In the genomic region with DNA sequence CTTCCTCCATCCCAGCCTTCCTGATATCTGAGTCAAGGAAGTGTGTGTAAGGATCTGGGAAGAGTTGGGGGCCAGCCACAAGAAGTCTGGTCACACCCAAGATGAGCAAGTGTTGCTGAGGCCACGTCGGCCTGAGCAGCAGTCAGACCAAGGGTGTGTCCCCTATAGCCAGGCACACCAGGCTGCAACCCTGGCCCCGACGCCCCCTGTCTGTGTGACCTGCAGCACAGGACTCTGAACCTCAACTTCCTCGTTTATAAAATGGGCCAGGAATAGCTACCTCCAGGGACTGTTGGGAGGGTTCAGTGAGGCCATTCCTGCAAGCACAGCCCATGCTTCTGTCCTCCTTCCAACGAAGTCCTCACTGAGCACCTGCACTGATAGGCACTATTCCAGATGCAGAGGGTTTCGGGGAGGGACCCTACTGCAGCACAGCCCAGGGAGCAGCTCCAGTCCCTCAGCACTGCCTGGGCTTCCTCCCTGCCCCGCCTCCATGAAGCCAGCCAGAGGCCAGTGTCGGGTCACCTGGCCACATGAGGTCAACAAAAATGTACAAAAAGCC, we compare ENCODE assay signal across 2 cellular contexts.
TF ChIP-seq lines count a peak whose summit lies in the region.

No MANE protein-coding gene starts in this region.

TF ChIP-seq in liver, 16 proteins besides CTCF, POLR2A, EP300 and RAD21:
- TF ChIP-seq EGR1 (IDR thresholded peaks at IDR 0.05; ENCODE audit: low read depth in 2 of 2) (no peak), TAF1 (conservative IDR thresholded peaks at IDR 0.05) (no peak), HNF4G (IDR thresholded peaks at IDR 0.05) (no peak), JUND (IDR thresholded peaks at IDR 0.05) (no peak), HNF4A (conservative IDR thresholded peaks at IDR 0.05) (no peak), SP1 (IDR thresholded peaks at IDR 0.05) (no peak), NR2F2 (IDR thresholded peaks at IDR 0.05) (peak; percentile 12), RXRA (IDR thresholded peaks at IDR 0.05) (peak in 1 of 2 donors; percentile 67)
- TF ChIP-seq, protein P1, sequence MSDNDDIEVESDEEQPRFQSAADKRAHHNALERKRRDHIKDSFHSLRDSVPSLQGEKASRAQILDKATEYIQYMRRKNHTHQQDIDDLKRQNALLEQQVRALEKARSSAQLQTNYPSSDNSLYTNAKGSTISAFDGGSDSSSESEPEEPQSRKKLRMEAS (IDR thresholded peaks at IDR 0.05) = no peak

TF ChIP-seq in GM23338, 12 proteins besides CTCF, POLR2A, EP300 and RAD21:
- TF ChIP-seq, protein P2, sequence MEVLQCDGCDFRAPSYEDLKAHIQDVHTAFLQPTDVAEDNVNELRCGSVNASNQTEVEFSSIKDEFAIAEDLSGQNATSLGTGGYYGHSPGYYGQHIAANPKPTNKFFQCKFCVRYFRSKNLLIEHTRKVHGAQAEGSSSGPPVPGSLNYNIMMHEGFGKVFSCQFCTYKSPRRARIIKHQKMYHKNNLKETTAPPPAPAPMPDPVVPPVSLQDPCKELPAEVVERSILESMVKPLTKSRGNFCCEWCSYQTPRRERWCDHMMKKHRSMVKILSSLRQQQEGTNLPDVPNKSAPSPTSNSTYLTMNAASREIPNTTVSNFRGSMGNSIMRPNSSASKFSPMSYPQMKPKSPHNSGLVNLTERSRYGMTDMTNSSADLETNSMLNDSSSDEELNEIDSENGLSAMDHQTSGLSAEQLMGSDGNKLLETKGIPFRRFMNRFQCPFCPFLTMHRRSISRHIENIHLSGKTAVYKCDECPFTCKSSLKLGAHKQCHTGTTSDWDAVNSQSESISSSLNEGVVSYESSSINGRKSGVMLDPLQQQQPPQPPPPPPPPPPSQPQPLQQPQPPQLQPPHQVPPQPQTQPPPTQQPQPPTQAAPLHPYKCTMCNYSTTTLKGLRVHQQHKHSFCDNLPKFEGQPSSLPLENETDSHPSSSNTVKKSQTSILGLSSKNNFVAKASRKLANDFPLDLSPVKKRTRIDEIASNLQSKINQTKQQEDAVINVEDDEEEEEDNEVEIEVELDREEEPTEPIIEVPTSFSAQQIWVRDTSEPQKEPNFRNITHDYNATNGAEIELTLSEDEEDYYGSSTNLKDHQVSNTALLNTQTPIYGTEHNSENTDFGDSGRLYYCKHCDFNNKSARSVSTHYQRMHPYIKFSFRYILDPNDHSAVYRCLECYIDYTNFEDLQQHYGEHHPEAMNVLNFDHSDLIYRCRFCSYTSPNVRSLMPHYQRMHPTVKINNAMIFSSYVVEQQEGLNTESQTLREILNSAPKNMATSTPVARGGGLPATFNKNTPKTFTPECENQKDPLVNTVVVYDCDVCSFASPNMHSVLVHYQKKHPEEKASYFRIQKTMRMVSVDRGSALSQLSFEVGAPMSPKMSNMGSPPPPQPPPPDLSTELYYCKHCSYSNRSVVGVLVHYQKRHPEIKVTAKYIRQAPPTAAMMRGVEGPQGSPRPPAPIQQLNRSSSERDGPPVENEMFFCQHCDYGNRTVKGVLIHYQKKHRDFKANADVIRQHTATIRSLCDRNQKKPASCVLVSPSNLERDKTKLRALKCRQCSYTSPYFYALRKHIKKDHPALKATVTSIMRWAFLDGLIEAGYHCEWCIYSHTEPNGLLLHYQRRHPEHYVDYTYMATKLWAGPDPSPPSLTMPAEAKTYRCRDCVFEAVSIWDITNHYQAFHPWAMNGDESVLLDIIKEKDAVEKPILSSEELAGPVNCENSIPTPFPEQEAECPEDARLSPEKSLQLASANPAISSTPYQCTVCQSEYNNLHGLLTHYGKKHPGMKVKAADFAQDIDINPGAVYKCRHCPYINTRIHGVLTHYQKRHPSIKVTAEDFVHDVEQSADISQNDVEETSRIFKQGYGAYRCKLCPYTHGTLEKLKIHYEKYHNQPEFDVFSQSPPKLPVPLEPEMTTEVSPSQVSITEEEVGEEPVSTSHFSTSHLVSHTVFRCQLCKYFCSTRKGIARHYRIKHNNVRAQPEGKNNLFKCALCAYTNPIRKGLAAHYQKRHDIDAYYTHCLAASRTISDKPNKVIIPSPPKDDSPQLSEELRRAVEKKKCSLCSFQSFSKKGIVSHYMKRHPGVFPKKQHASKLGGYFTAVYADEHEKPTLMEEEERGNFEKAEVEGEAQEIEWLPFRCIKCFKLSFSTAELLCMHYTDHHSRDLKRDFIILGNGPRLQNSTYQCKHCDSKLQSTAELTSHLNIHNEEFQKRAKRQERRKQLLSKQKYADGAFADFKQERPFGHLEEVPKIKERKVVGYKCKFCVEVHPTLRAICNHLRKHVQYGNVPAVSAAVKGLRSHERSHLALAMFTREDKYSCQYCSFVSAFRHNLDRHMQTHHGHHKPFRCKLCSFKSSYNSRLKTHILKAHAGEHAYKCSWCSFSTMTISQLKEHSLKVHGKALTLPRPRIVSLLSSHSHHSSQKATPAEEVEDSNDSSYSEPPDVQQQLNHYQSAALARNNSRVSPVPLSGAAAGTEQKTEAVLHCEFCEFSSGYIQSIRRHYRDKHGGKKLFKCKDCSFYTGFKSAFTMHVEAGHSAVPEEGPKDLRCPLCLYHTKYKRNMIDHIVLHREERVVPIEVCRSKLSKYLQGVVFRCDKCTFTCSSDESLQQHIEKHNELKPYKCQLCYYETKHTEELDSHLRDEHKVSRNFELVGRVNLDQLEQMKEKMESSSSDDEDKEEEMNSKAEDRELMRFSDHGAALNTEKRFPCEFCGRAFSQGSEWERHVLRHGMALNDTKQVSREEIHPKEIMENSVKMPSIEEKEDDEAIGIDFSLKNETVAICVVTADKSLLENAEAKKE (CRISPR knock-in tag; IDR thresholded peaks at IDR 0.05) = no peak
- TF ChIP-seq, protein P3, sequence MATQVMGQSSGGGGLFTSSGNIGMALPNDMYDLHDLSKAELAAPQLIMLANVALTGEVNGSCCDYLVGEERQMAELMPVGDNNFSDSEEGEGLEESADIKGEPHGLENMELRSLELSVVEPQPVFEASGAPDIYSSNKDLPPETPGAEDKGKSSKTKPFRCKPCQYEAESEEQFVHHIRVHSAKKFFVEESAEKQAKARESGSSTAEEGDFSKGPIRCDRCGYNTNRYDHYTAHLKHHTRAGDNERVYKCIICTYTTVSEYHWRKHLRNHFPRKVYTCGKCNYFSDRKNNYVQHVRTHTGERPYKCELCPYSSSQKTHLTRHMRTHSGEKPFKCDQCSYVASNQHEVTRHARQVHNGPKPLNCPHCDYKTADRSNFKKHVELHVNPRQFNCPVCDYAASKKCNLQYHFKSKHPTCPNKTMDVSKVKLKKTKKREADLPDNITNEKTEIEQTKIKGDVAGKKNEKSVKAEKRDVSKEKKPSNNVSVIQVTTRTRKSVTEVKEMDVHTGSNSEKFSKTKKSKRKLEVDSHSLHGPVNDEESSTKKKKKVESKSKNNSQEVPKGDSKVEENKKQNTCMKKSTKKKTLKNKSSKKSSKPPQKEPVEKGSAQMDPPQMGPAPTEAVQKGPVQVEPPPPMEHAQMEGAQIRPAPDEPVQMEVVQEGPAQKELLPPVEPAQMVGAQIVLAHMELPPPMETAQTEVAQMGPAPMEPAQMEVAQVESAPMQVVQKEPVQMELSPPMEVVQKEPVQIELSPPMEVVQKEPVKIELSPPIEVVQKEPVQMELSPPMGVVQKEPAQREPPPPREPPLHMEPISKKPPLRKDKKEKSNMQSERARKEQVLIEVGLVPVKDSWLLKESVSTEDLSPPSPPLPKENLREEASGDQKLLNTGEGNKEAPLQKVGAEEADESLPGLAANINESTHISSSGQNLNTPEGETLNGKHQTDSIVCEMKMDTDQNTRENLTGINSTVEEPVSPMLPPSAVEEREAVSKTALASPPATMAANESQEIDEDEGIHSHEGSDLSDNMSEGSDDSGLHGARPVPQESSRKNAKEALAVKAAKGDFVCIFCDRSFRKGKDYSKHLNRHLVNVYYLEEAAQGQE (IDR thresholded peaks at IDR 0.05; ENCODE audit: unreplicated experiment) = no peak
- no peak for TF ChIP-seq CREB1 (CRISPR knock-in tag; IDR thresholded peaks at IDR 0.05; ENCODE audit: low read depth)
- TF ChIP-seq POLR2AphosphoS5 (IDR thresholded peaks at IDR 0.05; ENCODE audit: low read depth) = no peak
- TF ChIP-seq NANOG (IDR thresholded peaks at IDR 0.05; ENCODE audit: borderline replicate concordance) = no peak
- no peak for TF ChIP-seq ZNF331 (CRISPR knock-in tag; IDR thresholded peaks at IDR 0.05; ENCODE audit: low read depth)
- no peak for TF ChIP-seq STAT1 (IDR thresholded peaks at IDR 0.05; ENCODE audit: unreplicated experiment)
- TF ChIP-seq EZH2phosphoT487 (IDR thresholded peaks at IDR 0.05; ENCODE audit: unreplicated experiment) = no peak
